22 cellular contexts compared by ENCODE assay signal in genomic region chr1:151243683-151244216, GRCh38. TPM values are rescaled to one million over a fixed set of nuclear protein-coding genes. Genes with fewer than 3 reads are reported as not detected.
DNase-seq lines count a peak whose midpoint lies in the region; ATAC-seq and TF ChIP-seq lines count a peak whose summit lies in the region.
"Had no signal": no experiment of that assay in that cellular context is flagged by ENCODE, and none has a peak within 500 bp of the region (broad histone marks: within the 10 kb centered on the region; RNA-seq: fewer than 3 reads in every experiment).

No MANE protein-coding gene starts in this region.

- CTCF ChIA-PET in Caco-2 (lab: Charles Lee): no interaction called here

- H3K9me3 Mint-ChIP-seq in activated T-cell treated with anti-CD3 and anti-CD28 coated beads, Interleukin-2, amount 50 U/mL, for 24 hours: no peaks in the 10 kb centered on the region
- H3K9me3 Mint-ChIP-seq in activated T-cell treated with anti-CD3 and anti-CD28 coated beads, Interleukin-2, amount 50 U/mL, for 4 hours: no peaks in the 10 kb centered on the region
- no peaks in the 10 kb centered on the region for H3K9me3 Mint-ChIP-seq in Caco-2 (ENCODE audit: unreplicated experiment)
- no peaks in the 10 kb centered on the region for H3K9me3 Mint-ChIP-seq in memory B cell
- H3K9me3 Mint-ChIP-seq: CD8-positive, alpha-beta memory T cell; H9 had no signal

- no peaks in the 10 kb centered on the region for H3K4me1 Mint-ChIP-seq in activated T-cell treated with anti-CD3 and anti-CD28 coated beads, Interleukin-2, amount 50 U/mL, for 24 hours (ENCODE audit: low read depth)
- H3K4me1 Mint-ChIP-seq in activated T-cell treated with anti-CD3 and anti-CD28 coated beads, Interleukin-2, amount 50 U/mL, for 4 hours (ENCODE audit: low read depth): no peaks in the 10 kb centered on the region
- H3K4me1 Mint-ChIP-seq in Caco-2 (ENCODE audit: low read depth, unreplicated experiment) (peaks cover 8% of the 10 kb centered on the region), memory B cell (no peaks in the 10 kb centered on the region)
- H3K4me1 Mint-ChIP-seq: CD8-positive, alpha-beta memory T cell; H9 had no signal

- H3K9me3 ChIP-seq in Caco-2 (no peaks in the 10 kb centered on the region), WERI-Rb-1 (ENCODE audit: severe bottlenecking) (no peaks in the 10 kb centered on the region)
- H3K9me3 ChIP-seq: BLaER1 treated with 17β-estradiol and CSF1 and Interleukin-3, amounts not matched to agents 10 nM and 100 nM had no signal

- no TSS peak for BruUV-seq in Caco-2 (replicated peaks; lab: Mats Ljungman, UMichigan)

- no peak for DNase-seq in activated T-cell treated with anti-CD3 and anti-CD28 coated beads, Interleukin-2, amount 50 U/mL, for 24 hours
- no peak for DNase-seq in activated T-cell treated with anti-CD3 and anti-CD28 coated beads, Interleukin-2, amount 50 U/mL, for 4 hours
- DNase-seq in Caco-2 (no peak), WERI-Rb-1 (peak; percentile 82), memory B cell (ENCODE audit: low spot score in 2 of 2) (no peak), cerebellar cortex (ENCODE audit: low spot score) (no peak), CD1c-positive myeloid dendritic cell (ENCODE audit: extremely low spot score) (no peak)
- DNase-seq: CD8-positive, alpha-beta memory T cell; DMS53; GF-D8; H9; IMR-90; NCI-H1105 treated with DMSO at 0.1 percent for 48 hours; NCI-H2029 treated with DMSO at 0.1 percent for 48 hours; NCI-H2171; NCI-H345; NCI-H524 treated with DMSO at 0.1 percent for 48 hours had no signal

- H3K36me3 Mint-ChIP-seq in activated T-cell treated with anti-CD3 and anti-CD28 coated beads, Interleukin-2, amount 50 U/mL, for 24 hours (ENCODE audit: low read depth): peaks cover 98% of the 10 kb centered on the region
- H3K36me3 Mint-ChIP-seq in activated T-cell treated with anti-CD3 and anti-CD28 coated beads, Interleukin-2, amount 50 U/mL, for 4 hours (ENCODE audit: insufficient read depth): peaks cover 47% of the 10 kb centered on the region
- H3K36me3 Mint-ChIP-seq in Caco-2 (ENCODE audit: insufficient read depth, unreplicated experiment) (peaks cover 97% of the 10 kb centered on the region), memory B cell (peaks cover 35% of the 10 kb centered on the region)

- intact Hi-C loops in Caco-2 (cut with micrococcal nuclease; ENCODE audit: unreplicated experiment): no loop called here

- H3K27me3 ChIP-seq in Caco-2 (replicated peaks; ENCODE audit: control insufficient read depth, insufficient read depth, low read length) (no peaks in the 10 kb centered on the region), WERI-Rb-1 (ENCODE audit: insufficient read depth, low read depth, severe bottlenecking) (no peaks in the 10 kb centered on the region)
- H3K27me3 ChIP-seq: BLaER1 treated with 17β-estradiol and CSF1 and Interleukin-3, amounts not matched to agents 10 nM and 100 nM had no signal

- no peak overlapping the region for H3K4me3 Mint-ChIP-seq in activated T-cell treated with anti-CD3 and anti-CD28 coated beads, Interleukin-2, amount 50 U/mL, for 24 hours
- H3K4me3 Mint-ChIP-seq in activated T-cell treated with anti-CD3 and anti-CD28 coated beads, Interleukin-2, amount 50 U/mL, for 4 hours: no peak overlapping the region
- H3K4me3 Mint-ChIP-seq in Caco-2 (ENCODE audit: unreplicated experiment): no peak overlapping the region
- no peak overlapping the region for H3K4me3 Mint-ChIP-seq in memory B cell
- H3K4me3 Mint-ChIP-seq: CD8-positive, alpha-beta memory T cell; H9 had no signal

- no peaks in the 10 kb centered on the region for H3K4me1 ChIP-seq in Caco-2

- ATAC-seq in activated T-cell treated with anti-CD3 and anti-CD28 coated beads, Interleukin-2, amount 50 U/mL, for 4 hours: no peak
- ATAC-seq in memory B cell (ENCODE audit: low read depth) (no peak), HG03108 (IDR thresholded peaks at IDR 0.05; ENCODE audit: unreplicated experiment) (no peak)
- ATAC-seq: Right ventricle myocardium inferior had no signal

- TF ChIP-seq CTCF in Caco-2 (IDR thresholded peaks at IDR 0.05; ENCODE audit: insufficient read depth in 1 of 2, low read depth in 1 of 2, low read length in 1 of 2, severe bottlenecking in 1 of 2, unreplicated experiment in 1 of 2) (no peak), WERI-Rb-1 (IDR thresholded peaks at IDR 0.05; ENCODE audit: low read depth, low read length) (no peak)

- H3K27me3 Mint-ChIP-seq in activated T-cell treated with anti-CD3 and anti-CD28 coated beads, Interleukin-2, amount 50 U/mL, for 24 hours: no peaks in the 10 kb centered on the region
- H3K27me3 Mint-ChIP-seq in activated T-cell treated with anti-CD3 and anti-CD28 coated beads, Interleukin-2, amount 50 U/mL, for 4 hours (ENCODE audit: low read depth): no peaks in the 10 kb centered on the region
- H3K27me3 Mint-ChIP-seq in Caco-2 (ENCODE audit: insufficient read depth, unreplicated experiment): no peaks in the 10 kb centered on the region
- H3K27me3 Mint-ChIP-seq in memory B cell: no peaks in the 10 kb centered on the region
- H3K27me3 Mint-ChIP-seq: CD8-positive, alpha-beta memory T cell had no signal

- peaks cover 9% of the 10 kb centered on the region for H3K36me3 ChIP-seq in Caco-2 (ENCODE audit: control insufficient read depth, insufficient read depth, low read length)
- H3K36me3 ChIP-seq in WERI-Rb-1: peaks cover 99% of the 10 kb centered on the region

- H3K4me3 ChIP-seq in Caco-2 (ENCODE audit: low read depth, low read length) (no peak overlapping the region), WERI-Rb-1 (ENCODE audit: low read depth, low read length) (no peak overlapping the region)
- H3K4me3 ChIP-seq: BLaER1 treated with 17β-estradiol and CSF1 and Interleukin-3, amounts not matched to agents 10 nM and 100 nM had no signal

- peak overlapping the region; percentile 24 for H3K27ac Mint-ChIP-seq in activated T-cell treated with anti-CD3 and anti-CD28 coated beads, Interleukin-2, amount 50 U/mL, for 24 hours
- H3K27ac Mint-ChIP-seq in Caco-2 (ENCODE audit: unreplicated experiment) (peak overlapping the region; percentile 42), memory B cell (peak overlapping the region; percentile 50)
- H3K27ac Mint-ChIP-seq: H9 had no signal

- POLR2A ChIA-PET in Caco-2 (lab: Charles Lee): no interaction called here

- H3K27ac ChIP-seq in WERI-Rb-1: peak overlapping the region; percentile 61
- H3K27ac ChIP-seq: 22Rv1; BLaER1 treated with 17β-estradiol and CSF1 and Interleukin-3, amounts not matched to agents 10 nM and 100 nM; KMS-11 had no signal

RNA-seq across cellular contexts. Expression of gene PSMD4, which starts 10.8 kb away (rescaled TPM):
- 100 to 1,000 TPM; 336 to 368 (median 350) TPM for total RNA-seq in activated T-cell treated with anti-CD3 and anti-CD28 coated beads, Interleukin-2, amount 50 U/mL, for 4 hours
- total RNA-seq in Caco-2 (2022): 250 and 253 TPM in 2 replicates

RNA-seq across cellular contexts. Expression of gene ZNF687, which starts 38.3 kb away (rescaled TPM):
- 10 to 100 TPM; 25.3 to 27.5 (median 25.9) TPM for total RNA-seq in activated T-cell treated with anti-CD3 and anti-CD28 coated beads, Interleukin-2, amount 50 U/mL, for 4 hours
- 23.9 and 30.2 TPM in 2 replicates for total RNA-seq in Caco-2 (2022)

RNA-seq across cellular contexts. Expression of gene PIP5K1A, which starts 45.4 kb away (rescaled TPM):
- 100 to 1,000 TPM in 2 of 3 donors, 10 to 100 TPM in 1; 98.5 to 110 (median 100) TPM for total RNA-seq in activated T-cell treated with anti-CD3 and anti-CD28 coated beads, Interleukin-2, amount 50 U/mL, for 4 hours
- 88.6 and 95.1 TPM in 2 replicates for total RNA-seq in Caco-2 (2022)

RNA-seq across cellular contexts. Expression of gene VPS72, which starts 53.8 kb away (rescaled TPM):
- total RNA-seq in activated T-cell treated with anti-CD3 and anti-CD28 coated beads, Interleukin-2, amount 50 U/mL, for 4 hours: 10 to 100 TPM; 72.5 to 81.9 (median 78.1) TPM
- total RNA-seq in Caco-2 (2022): 80.1 and 86.0 TPM in 2 replicates
